11 cellular contexts compared by ENCODE assay signal in genomic region chr18:58263733-58264469, GRCh38.
DNase-seq lines count a peak whose midpoint lies in the region; ATAC-seq, FAIRE-seq and TF ChIP-seq lines count a peak whose summit lies in the region.
"Had no signal": no experiment of that assay in that cellular context is flagged by ENCODE, and none has a peak within 500 bp of the region (broad histone marks: within the 10 kb centered on the region; RNA-seq: fewer than 3 reads in every experiment).

No MANE protein-coding gene starts in this region.

- peak overlapping the region; percentile 74 for H3K4me2 ChIP-seq in PC-9

- FAIRE-seq in pancreas (lab: Jason Lieb, UNC): no peak

- peaks cover 8% of the 10 kb centered on the region; the same call in 1 of the 2 replicates for H4K20me1 ChIP-seq in PC-9 (ENCODE audit: insufficient read depth)

- peaks cover 89% of the 10 kb centered on the region for H3K79me2 ChIP-seq in PC-9 (ENCODE audit: low read depth)

- H3K4me3 ChIP-seq in PC-9 (peak overlapping the region; percentile 33), pancreas (peak overlapping the region in 1 of 4 donors; percentile 8), coronary artery (no peak overlapping the region)

- peaks cover 85% of the 10 kb centered on the region for H3K4me1 ChIP-seq in PC-9 (replicated peaks; ENCODE audit: insufficient read depth)
- peaks cover 48% of the 10 kb centered on the region for H3K4me1 ChIP-seq in foreskin keratinocyte
- peaks cover 39 to 45% (median 44%) of the 10 kb centered on the region in 3 donors for H3K4me1 ChIP-seq in pancreas

- intact Hi-C loops in PC-9 (cut with micrococcal nuclease; ENCODE audit: unreplicated experiment): loop anchor here (1.0 to 10.0 kb wide), 2 partner anchors 46 to 79 kb away; no protein-coding TSS in a partner anchor
- intact Hi-C loops in pancreas (cut with DNase I): no loop called here

- CTCF ChIA-PET in PC-9 (lab: Charles Lee): interaction anchor here (1.5 kb wide), 1 partner anchor 58 kb away, joined by 3 read pairs; no protein-coding TSS in a partner anchor

- no TSS peak for BruUV-seq in PC-9 (replicated peaks; lab: Mats Ljungman, UMichigan)

- H3K9me2 ChIP-seq in PC-9 (ENCODE audit: insufficient read depth): no peaks in the 10 kb centered on the region

- peaks cover 63% of the 10 kb centered on the region for H3F3A ChIP-seq in PC-9 (ENCODE audit: insufficient read depth, low read depth)

- H3K27ac ChIP-seq in PC-9 (peak overlapping the region; percentile 94), foreskin keratinocyte (peak overlapping the region; percentile 77), pancreas (peak overlapping the region in 3 of 4 donors; percentile 37 to 90 (median 79)), coronary artery (no peak overlapping the region)

- POLR2A ChIA-PET in PC-9 (lab: Charles Lee; ENCODE audit: unreplicated experiment): no interaction called here

- H3K9me3 ChIP-seq in PC-9 (ENCODE audit: insufficient read depth, low read depth) (no peaks in the 10 kb centered on the region), pancreas (no peaks in the 10 kb centered on the region)

- DNase-seq in EH (ENCODE audit: low read depth) (peak; percentile 34), PC-9 (no peak), foreskin keratinocyte (no peak), pancreas (no peak), coronary artery (ENCODE audit: low spot score) (no peak)
- no peak for DNase-seq in stimulated activated CD4-positive, alpha-beta T cell treated with anti-CD3 and anti-CD28 coated beads, Interleukin-4, amount 100 ng/mL, for 24 hours
- DNase-seq: activated CD8-positive, alpha-beta memory T cell treated with anti-CD3 and anti-CD28 coated beads, Interleukin-2, amount 50 U/mL, for 48 hours; NCI-H446; SHP77 had no signal

- 68% methylated on average over 5 of the region's 5 CpGs for WGBS in pancreas, 2 donors

- no peak for TF ChIP-seq CTCF in PC-9 (conservative IDR thresholded peaks at IDR 0.05)
- no peak for TF ChIP-seq CTCF in foreskin keratinocyte (conservative IDR thresholded peaks at IDR 0.05)
- TF ChIP-seq CTCF in pancreas (IDR thresholded peaks at IDR 0.05): no peak
- no peak for TF ChIP-seq CTCF in coronary artery (IDR thresholded peaks at IDR 0.05)

- H3K36me3 ChIP-seq in PC-9 (ENCODE audit: low read depth) (0 out of 2 replicates have a peak, but pooled peaks cover 11% of the 10 kb centered on the region), pancreas (no peaks in the 10 kb centered on the region)

- no peak overlapping the region for H2AFZ ChIP-seq in PC-9

- H3K27me3 ChIP-seq in PC-9 (ENCODE audit: insufficient read depth, low read depth) (no peaks in the 10 kb centered on the region), foreskin keratinocyte (no peaks in the 10 kb centered on the region), pancreas (no peaks in the 10 kb centered on the region)

- ATAC-seq in foreskin keratinocyte (peak; percentile 3), pancreas (peak; percentile 10 to 22 (median 16)), HG03354 (IDR thresholded peaks at IDR 0.05; ENCODE audit: poor library complexity, severe bottlenecking, unreplicated experiment) (no peak), HG02610 (IDR thresholded peaks at IDR 0.05; ENCODE audit: unreplicated experiment) (no peak)

Comparison
In these comparisons a context has a peak if more than half of its experiments do, and no peak if none do; other contexts are left out.
1. H3K27ac ChIP-seq: peak in PC-9 (single experiment), foreskin keratinocyte (single experiment) and pancreas (3 of 4); none in coronary artery (0 of 2).
2. ATAC-seq: peak in foreskin keratinocyte (single experiment) and pancreas (4 of 4); none in HG03354 (single experiment) and HG02610 (single experiment).